Comparison of ENCODE assay signal across 16 cellular contexts in genomic region chr5:41048986-41049385, GRCh38. TPM values are rescaled to one million over a fixed set of nuclear protein-coding genes. Genes with fewer than 3 reads are reported as not detected.
DNase-seq lines count a peak whose midpoint lies in the region; ATAC-seq and TF ChIP-seq lines count a peak whose summit lies in the region.
"Had no signal": no experiment of that assay in that cellular context is flagged by ENCODE, and none has a peak within 500 bp of the region (broad histone marks: within the 10 kb centered on the region; RNA-seq: fewer than 3 reads in every experiment).

No MANE protein-coding gene starts in this region.

- H3K27ac ChIP-seq in right lobe of liver = no peak overlapping the region

- H3K27me3 ChIP-seq in right lobe of liver = no peaks in the 10 kb centered on the region

- 33% methylated on average over 2 of the region's 2 CpGs for WGBS in right lobe of liver (ENCODE audit: insufficient coverage, low coverage, low lambda C conversion rate, missing lambda C conversion rate)

- no peak for TF ChIP-seq CTCF in astrocyte of the cerebellum (IDR thresholded peaks at IDR 0.05; ENCODE audit: low read depth, low read length, missing control alignments)
- no peak for TF ChIP-seq CTCF in right lobe of liver (IDR thresholded peaks at IDR 0.05)
- TF ChIP-seq CTCF in foreskin fibroblast (IDR thresholded peaks at IDR 0.05; ENCODE audit: low read depth, low read length) = no peak

- TF ChIP-seq POLR2A in right lobe of liver (IDR thresholded peaks at IDR 0.05) = no peak

- H3K4me1 ChIP-seq in right lobe of liver = no peaks in the 10 kb centered on the region

- DNase-seq in astrocyte of the cerebellum (ENCODE audit: low read depth) = peak; percentile 19
- DNase-seq in right lobe of liver = no peak
- DNase-seq in activated CD8-positive, alpha-beta memory T cell treated with anti-CD3 and anti-CD28 coated beads, Interleukin-2, amount 50 U/mL, for 48 hours = no peak
- no peak for DNase-seq in retina
- no peak for DNase-seq in foreskin fibroblast
- DNase-seq: DMS53, NCI-H2107, NCI-H226, NCI-H526, PC-3, SK-N-SH had no signal

- H3K4me3 ChIP-seq in astrocyte of the cerebellum (ENCODE audit: low read depth, low read length) (no peak overlapping the region), right lobe of liver (no peak overlapping the region), foreskin fibroblast (ENCODE audit: low read depth in 1 of 2, low read length in 2 of 2) (no peak overlapping the region)

- in situ Hi-C loops in astrocyte of the cerebellum (cut with HindIII; ENCODE audit: low sequenced_read_pairs) = no loop called here

- no peaks in the 10 kb centered on the region for H3K9me3 ChIP-seq in right lobe of liver
- H3K9me3 ChIP-seq: SK-N-SH had no signal

- H3K36me3 ChIP-seq in right lobe of liver = no peaks in the 10 kb centered on the region

- intact Hi-C loops in right lobe of liver (cut with DNase I) = no loop called here

- ATAC-seq in GM18508 (IDR thresholded peaks at IDR 0.05; ENCODE audit: insufficient read depth, unreplicated experiment) = peak; percentile 70
- peak; percentile 50 for ATAC-seq in GM19395 (IDR thresholded peaks at IDR 0.05; ENCODE audit: unreplicated experiment)
- peak; percentile 73 to 98 (median 78) for ATAC-seq in right lobe of liver
- no peak for ATAC-seq in GM21529 (IDR thresholded peaks at IDR 0.05; ENCODE audit: unreplicated experiment)
- ATAC-seq: PC-3 had no signal

RNA-seq across cellular contexts. Expression of gene MROH2B, which starts 22.2 kb away (rescaled TPM):
- under 1 TPM in 2 of 6 experiments, not detected in 4; 0.73 to 0.84 TPM for total RNA-seq in right lobe of liver
- total RNA-seq: A673, H4 had no signal
